In genomic region chr4:139977838-139978604, GRCh38 we compare ENCODE assay signal across 10 cellular contexts.
DNase-seq lines count a peak whose midpoint lies in the region; ATAC-seq lines count a peak whose summit lies in the region.
"Had no signal": no experiment of that assay in that cellular context is flagged by ENCODE, and none has a peak within 500 bp of the region (broad histone marks: within the 10 kb centered on the region; RNA-seq: fewer than 3 reads in every experiment).

No MANE protein-coding gene starts in this region.

- ATAC-seq in stimulated activated naive CD8-positive, alpha-beta T cell treated with anti-CD3 and anti-CD28 coated beads, Interleukin-15, amount 100 ng/mL, for 72 hours: no peak
- ATAC-seq in HG02678 (IDR thresholded peaks at IDR 0.05; ENCODE audit: unreplicated experiment): peak; percentile 41
- ATAC-seq in GM19328 (IDR thresholded peaks at IDR 0.05; ENCODE audit: unreplicated experiment): no peak
- ATAC-seq in activated CD8-positive, alpha-beta memory T cell treated with anti-CD3 and anti-CD28 coated beads, Interleukin-2, amount 10 ng/mL, durations not matched to agents 7 days and 5 days: no peak

- no peaks in the 10 kb centered on the region for H3K9me3 ChIP-seq in CD8-positive, alpha-beta memory T cell (ENCODE audit: low read length)
- H3K9me3 ChIP-seq: ovary, SJCRH30 had no signal

- no peak overlapping the region for H3K4me3 Mint-ChIP-seq in stimulated activated naive CD8-positive, alpha-beta T cell treated with anti-CD3 and anti-CD28 coated beads, Interleukin-15, Interleukin-2, amounts not matched to agents 100 ng/mL and 50 ng/mL, for 24 hours
- no peak overlapping the region for H3K4me3 Mint-ChIP-seq in stimulated activated naive CD8-positive, alpha-beta T cell treated with anti-CD3 and anti-CD28 coated beads, Interleukin-15, amount 100 ng/mL, for 72 hours
- H3K4me3 Mint-ChIP-seq in CD8-positive, alpha-beta memory T cell: no peak overlapping the region
- H3K4me3 Mint-ChIP-seq in activated CD8-positive, alpha-beta memory T cell treated with anti-CD3 and anti-CD28 coated beads, Interleukin-2, amount 10 ng/mL, durations not matched to agents 7 days and 5 days: no peak overlapping the region

- H3K9me3 Mint-ChIP-seq in stimulated activated naive CD8-positive, alpha-beta T cell treated with anti-CD3 and anti-CD28 coated beads, Interleukin-15, Interleukin-2, amounts not matched to agents 100 ng/mL and 50 ng/mL, for 24 hours: no peaks in the 10 kb centered on the region
- H3K9me3 Mint-ChIP-seq in stimulated activated naive CD8-positive, alpha-beta T cell treated with anti-CD3 and anti-CD28 coated beads, Interleukin-15, amount 100 ng/mL, for 72 hours: peaks cover 0 to 6% of the 10 kb centered on the region in 2 donors
- peaks cover 0 to 2% (median 0%) of the 10 kb centered on the region in 5 donors for H3K9me3 Mint-ChIP-seq in CD8-positive, alpha-beta memory T cell
- H3K9me3 Mint-ChIP-seq in activated CD8-positive, alpha-beta memory T cell treated with anti-CD3 and anti-CD28 coated beads, Interleukin-2, amount 10 ng/mL, durations not matched to agents 7 days and 5 days (ENCODE audit: low read depth): no peaks in the 10 kb centered on the region

- POLR2A ChIA-PET in CD8-positive, alpha-beta memory T cell (lab: Charles Lee): no interaction called here

- no peaks in the 10 kb centered on the region for H3K4me1 ChIP-seq in CD8-positive, alpha-beta memory T cell (ENCODE audit: insufficient read depth, low read length)
- H3K4me1 ChIP-seq: SJCRH30 had no signal

- no peak for DNase-seq in stimulated activated naive CD8-positive, alpha-beta T cell treated with anti-CD3 and anti-CD28 coated beads, Interleukin-15, amount 100 ng/mL, for 72 hours
- DNase-seq in NCI-H2029 (lab: John Stamatoyannopoulos, UW): peak; percentile 38
- DNase-seq in CD8-positive, alpha-beta memory T cell: no peak
- DNase-seq in activated CD8-positive, alpha-beta memory T cell treated with anti-CD3 and anti-CD28 coated beads, Interleukin-2, amount 10 ng/mL, durations not matched to agents 7 days and 5 days: no peak
- DNase-seq in activated CD8-positive, alpha-beta memory T cell treated with anti-CD3 and anti-CD28 coated beads, Interleukin-2, amount 50 U/mL, for 4 hours: no peak
- DNase-seq: ovary had no signal

- H3K27me3 Mint-ChIP-seq in stimulated activated naive CD8-positive, alpha-beta T cell treated with anti-CD3 and anti-CD28 coated beads, Interleukin-15, Interleukin-2, amounts not matched to agents 100 ng/mL and 50 ng/mL, for 24 hours: no peaks in the 10 kb centered on the region
- no peaks in the 10 kb centered on the region for H3K27me3 Mint-ChIP-seq in stimulated activated naive CD8-positive, alpha-beta T cell treated with anti-CD3 and anti-CD28 coated beads, Interleukin-15, amount 100 ng/mL, for 72 hours
- peaks cover 0 to 1% of the 10 kb centered on the region in 2 donors for H3K27me3 Mint-ChIP-seq in CD8-positive, alpha-beta memory T cell
- H3K27me3 Mint-ChIP-seq in activated CD8-positive, alpha-beta memory T cell treated with anti-CD3 and anti-CD28 coated beads, Interleukin-2, amount 10 ng/mL, durations not matched to agents 7 days and 5 days: no peaks in the 10 kb centered on the region

- no peaks in the 10 kb centered on the region for H3K36me3 ChIP-seq in CD8-positive, alpha-beta memory T cell (ENCODE audit: insufficient read depth, low read length)
- H3K36me3 ChIP-seq: ovary, SJCRH30 had no signal

- peak overlapping the region; percentile 69 for H3K27ac Mint-ChIP-seq in stimulated activated naive CD8-positive, alpha-beta T cell treated with anti-CD3 and anti-CD28 coated beads, Interleukin-15, Interleukin-2, amounts not matched to agents 100 ng/mL and 50 ng/mL, for 24 hours
- H3K27ac Mint-ChIP-seq in stimulated activated naive CD8-positive, alpha-beta T cell treated with anti-CD3 and anti-CD28 coated beads, Interleukin-15, amount 100 ng/mL, for 72 hours: no peak overlapping the region
- H3K27ac Mint-ChIP-seq in CD8-positive, alpha-beta memory T cell: peak overlapping the region in 1 of 8 donors; percentile 42
- H3K27ac Mint-ChIP-seq in activated CD8-positive, alpha-beta memory T cell treated with anti-CD3 and anti-CD28 coated beads, Interleukin-2, amount 10 ng/mL, durations not matched to agents 7 days and 5 days: no peak overlapping the region

- CTCF ChIA-PET in CD8-positive, alpha-beta memory T cell (lab: Charles Lee): no interaction called here
- CTCF ChIA-PET in activated CD8-positive, alpha-beta memory T cell treated with anti-CD3 and anti-CD28 coated beads, Interleukin-2, amount 10 ng/mL, durations not matched to agents 7 days and 5 days (lab: Charles Lee): no interaction called here

- H3K36me3 Mint-ChIP-seq in stimulated activated naive CD8-positive, alpha-beta T cell treated with anti-CD3 and anti-CD28 coated beads, Interleukin-15, Interleukin-2, amounts not matched to agents 100 ng/mL and 50 ng/mL, for 24 hours (ENCODE audit: low read depth): no peaks in the 10 kb centered on the region
- peaks cover 0 to 4% (median 0%) of the 10 kb centered on the region in 3 donors for H3K36me3 Mint-ChIP-seq in CD8-positive, alpha-beta memory T cell
- H3K36me3 Mint-ChIP-seq in activated CD8-positive, alpha-beta memory T cell treated with anti-CD3 and anti-CD28 coated beads, Interleukin-2, amount 10 ng/mL, durations not matched to agents 7 days and 5 days: peaks cover 9% of the 10 kb centered on the region

- no peaks in the 10 kb centered on the region for H3K27me3 ChIP-seq in CD8-positive, alpha-beta memory T cell (ENCODE audit: insufficient read depth, low read length, poor library complexity, severe bottlenecking)
- H3K27me3 ChIP-seq: ovary, SJCRH30 had no signal

- no peak overlapping the region for H3K27ac ChIP-seq in CD8-positive, alpha-beta memory T cell (ENCODE audit: low read depth, low read length)
- H3K27ac ChIP-seq: ovary, SJCRH30 had no signal

- no peak overlapping the region for H3K4me3 ChIP-seq in CD8-positive, alpha-beta memory T cell (ENCODE audit: low read length)
- H3K4me3 ChIP-seq: ovary, SJCRH30 had no signal

- peaks cover 36% of the 10 kb centered on the region for H3K4me1 Mint-ChIP-seq in stimulated activated naive CD8-positive, alpha-beta T cell treated with anti-CD3 and anti-CD28 coated beads, Interleukin-15, Interleukin-2, amounts not matched to agents 100 ng/mL and 50 ng/mL, for 24 hours (ENCODE audit: low read depth)
- peaks cover 39% of the 10 kb centered on the region for H3K4me1 Mint-ChIP-seq in stimulated activated naive CD8-positive, alpha-beta T cell treated with anti-CD3 and anti-CD28 coated beads, Interleukin-15, amount 100 ng/mL, for 72 hours
- peaks cover 4 to 5% (median 4%) of the 10 kb centered on the region in 3 donors for H3K4me1 Mint-ChIP-seq in CD8-positive, alpha-beta memory T cell
- H3K4me1 Mint-ChIP-seq in activated CD8-positive, alpha-beta memory T cell treated with anti-CD3 and anti-CD28 coated beads, Interleukin-2, amount 10 ng/mL, durations not matched to agents 7 days and 5 days: peaks cover 52% of the 10 kb centered on the region
